In the genomic region with DNA sequence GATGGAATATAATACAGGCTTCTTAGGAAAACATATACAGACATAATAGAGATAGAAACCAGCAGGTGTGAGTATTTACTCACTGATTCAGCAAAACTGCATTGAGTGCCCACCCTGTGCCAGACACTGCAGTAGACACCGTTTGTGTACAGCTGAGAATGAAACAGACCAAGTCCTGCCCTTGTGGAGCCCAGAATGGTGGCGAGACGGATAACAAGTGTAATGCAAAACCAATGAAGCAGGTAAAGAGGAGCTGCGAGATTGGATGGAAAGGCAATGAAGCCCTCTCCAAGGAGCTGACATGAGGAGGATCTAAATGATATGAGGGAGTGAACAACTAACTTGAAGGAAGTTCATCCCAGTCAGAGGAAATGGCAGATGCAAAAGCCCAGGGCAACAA, we compare ENCODE assay signal across 26 cellular contexts.
"Had no signal": no experiment of that assay in that cellular context is flagged by ENCODE, and none has a peak within 500 bp of the region (broad histone marks: within the 10 kb centered on the region; RNA-seq: fewer than 3 reads in every experiment).

No MANE protein-coding gene starts in this region.

- ATAC-seq: activated CD8-positive, alpha-beta T cell treated with anti-CD3 and anti-CD28 coated beads, Interleukin-2, amount 10 ng/mL, durations not matched to agents 7 days and 5 days; activated naive CD8-positive, alpha-beta T cell treated with anti-CD3 and anti-CD28 coated beads, Interleukin-2, amount 50 U/mL, for 24 hours; esophagus mucosa; gastrocnemius medialis; naive thymus-derived CD8-positive, alpha-beta T cell; stimulated activated memory B cell treated with anti-CD40 and anti-IgM and Interleukin-4, amounts not matched to agents 10 μg/mL and 1 μg/mL and 100 μg/mL, for 72 hours had no signal

- H3K36me3 ChIP-seq: cardiac muscle cell, gastrocnemius medialis, left ventricle myocardium inferior, sigmoid colon, stomach, suprapubic skin, tibial nerve, vagina, WERI-Rb-1 had no signal

- H3K4me1 Mint-ChIP-seq: activated naive CD8-positive, alpha-beta T cell treated with anti-CD3 and anti-CD28 coated beads, Interleukin-2, amount 50 U/mL, for 24 hours; naive thymus-derived CD8-positive, alpha-beta T cell; stimulated activated memory B cell treated with anti-CD40 and anti-IgM and Interleukin-4, amounts not matched to agents 10 μg/mL and 1 μg/mL and 100 μg/mL, for 72 hours had no signal

- H3K4me1 ChIP-seq: gastrocnemius medialis, left ventricle myocardium inferior, sigmoid colon, suprapubic skin, tibial nerve, vagina had no signal

- H3K4me3 Mint-ChIP-seq: activated CD8-positive, alpha-beta T cell treated with anti-CD3 and anti-CD28 coated beads, Interleukin-2, amount 10 ng/mL, durations not matched to agents 7 days and 5 days; activated naive CD8-positive, alpha-beta T cell treated with anti-CD3 and anti-CD28 coated beads, Interleukin-2, amount 50 U/mL, for 24 hours; activated T-helper 1 cell treated with anti-CD3 and anti-CD28 coated beads, Interleukin-12 subunit alpha, Interleukin-12 subunit beta, Interleukin-2, Interleukin-4 antibody, amounts not matched to agents 30 ng/mL and 10 ng/mL and 1 ng/mL, durations not matched to agents 14 hours and 24 hours and 36 hours; mesothelial cell of epicardium; naive thymus-derived CD8-positive, alpha-beta T cell; stimulated activated memory B cell treated with anti-CD40 and anti-IgM and Interleukin-4, amounts not matched to agents 10 μg/mL and 1 μg/mL and 100 μg/mL, for 72 hours had no signal

- H3K27ac ChIP-seq: cardiac muscle cell, gastrocnemius medialis, left ventricle myocardium inferior, sigmoid colon, stomach, suprapubic skin, tibial nerve, vagina, WERI-Rb-1 had no signal

- H3K4me2 ChIP-seq: smooth muscle cell had no signal

- H3K9me3 Mint-ChIP-seq: activated naive CD8-positive, alpha-beta T cell treated with anti-CD3 and anti-CD28 coated beads, Interleukin-2, amount 50 U/mL, for 24 hours; activated T-helper 1 cell treated with anti-CD3 and anti-CD28 coated beads, Interleukin-12 subunit alpha, Interleukin-12 subunit beta, Interleukin-2, Interleukin-4 antibody, amounts not matched to agents 30 ng/mL and 10 ng/mL and 1 ng/mL, durations not matched to agents 14 hours and 24 hours and 36 hours; stimulated activated memory B cell treated with anti-CD40 and anti-IgM and Interleukin-4, amounts not matched to agents 10 μg/mL and 1 μg/mL and 100 μg/mL, for 72 hours had no signal

- H3K27me3 ChIP-seq: cardiac muscle cell, sigmoid colon, vagina had no signal

- H3K36me3 Mint-ChIP-seq: naive thymus-derived CD8-positive, alpha-beta T cell; stimulated activated memory B cell treated with anti-CD40 and anti-IgM and Interleukin-4, amounts not matched to agents 10 μg/mL and 1 μg/mL and 100 μg/mL, for 72 hours had no signal

- DNase-seq: activated CD4-positive, alpha-beta T cell treated with anti-CD3 and anti-CD28 coated beads for 1 hour; activated CD4-positive, alpha-beta T cell treated with anti-CD3 and anti-CD28 coated beads, Interleukin-2, amount 50 U/mL, for 1 hour; activated CD8-positive, alpha-beta T cell treated with anti-CD3 and anti-CD28 coated beads, Interleukin-2, amount 10 ng/mL, durations not matched to agents 7 days and 5 days; activated gamma-delta T cell; activated naive CD4-positive, alpha-beta T cell treated with anti-CD3 and anti-CD28 coated beads, Interleukin-2, amount 50 U/mL, for 16 hours; activated naive CD8-positive, alpha-beta T cell treated with anti-CD3 and anti-CD28 coated beads, Interleukin-2, amount 50 U/mL, for 24 hours; effector CD4-positive, alpha-beta T cell; gastrocnemius medialis; hippocampal formation; left ventricle myocardium inferior; naive thymus-derived CD8-positive, alpha-beta T cell; retina; sigmoid colon; stimulated activated CD4-positive, alpha-beta T cell treated with anti-CD3 and anti-CD28 coated beads, Interleukin-15, amount 100 ng/mL, for 24 hours; stomach; WERI-Rb-1 had no signal

- H3K27me3 Mint-ChIP-seq: activated naive CD8-positive, alpha-beta T cell treated with anti-CD3 and anti-CD28 coated beads, Interleukin-2, amount 50 U/mL, for 24 hours; progenitor cell of endocrine pancreas had no signal

- H3K27ac Mint-ChIP-seq: activated CD8-positive, alpha-beta T cell treated with anti-CD3 and anti-CD28 coated beads, Interleukin-2, amount 10 ng/mL, durations not matched to agents 7 days and 5 days; activated naive CD8-positive, alpha-beta T cell treated with anti-CD3 and anti-CD28 coated beads, Interleukin-2, amount 50 U/mL, for 24 hours; activated T-helper 1 cell treated with anti-CD3 and anti-CD28 coated beads, Interleukin-12 subunit alpha, Interleukin-12 subunit beta, Interleukin-2, Interleukin-4 antibody, amounts not matched to agents 30 ng/mL and 10 ng/mL and 1 ng/mL, durations not matched to agents 14 hours and 24 hours and 36 hours; mesothelial cell of epicardium; naive thymus-derived CD8-positive, alpha-beta T cell; progenitor cell of endocrine pancreas; stimulated activated memory B cell treated with anti-CD40 and anti-IgM and Interleukin-4, amounts not matched to agents 10 μg/mL and 1 μg/mL and 100 μg/mL, for 72 hours had no signal

- H3K9me3 ChIP-seq: gastrocnemius medialis, left ventricle myocardium inferior, sigmoid colon, stomach, suprapubic skin, tibial nerve, vagina had no signal

- H3K4me3 ChIP-seq: cardiac muscle cell, gastrocnemius medialis, left ventricle myocardium inferior, sigmoid colon, smooth muscle cell, stomach, suprapubic skin, tibial nerve, vagina had no signal
